In the genomic region with DNA sequence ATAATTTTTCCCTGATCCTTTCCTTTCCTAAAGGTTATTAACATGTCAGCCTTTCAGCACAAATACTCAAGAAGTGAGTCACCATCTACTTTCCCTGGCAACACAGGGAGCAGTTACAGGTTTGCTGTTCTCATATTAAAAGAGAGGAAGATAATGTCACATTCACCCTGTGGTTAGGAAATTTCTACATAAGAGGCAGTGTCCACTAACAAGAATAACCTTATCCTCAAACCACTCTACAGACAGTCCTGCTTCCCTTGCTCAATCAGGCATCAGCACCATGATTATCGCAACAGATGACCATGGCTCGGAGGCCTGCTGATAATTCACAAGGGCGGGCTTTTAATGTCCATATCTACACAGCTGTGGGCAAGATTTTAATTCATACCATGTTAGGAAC, we compare ENCODE assay signal across 17 cellular contexts. TPM values are rescaled to one million over a fixed set of nuclear protein-coding genes. Genes with fewer than 3 reads are reported as not detected.
A peak's percentile ranks its signal among the peaks of the same experiment; 100 is the strongest.
DNase-seq lines count a peak whose midpoint lies in the region; ATAC-seq, FAIRE-seq and TF ChIP-seq lines count a peak whose summit lies in the region.
"Had no signal": no experiment of that assay in that cellular context is flagged by ENCODE, and none has a peak within 500 bp of the region (broad histone marks: within the 10 kb centered on the region; RNA-seq: fewer than 3 reads in every experiment).

No MANE protein-coding gene starts in this region.

- intact Hi-C loops in Calu3 (cut with micrococcal nuclease; ENCODE audit: unreplicated experiment), result no loop called here

- no peaks in the 10 kb centered on the region for H3K9me3 Mint-ChIP-seq in chondrocyte (ENCODE audit: low read depth)
- peaks cover 4% of the 10 kb centered on the region for H3K9me3 Mint-ChIP-seq in Calu3 (ENCODE audit: low read depth, unreplicated experiment)
- H3K9me3 Mint-ChIP-seq: activated B cell treated with CpG ODN at 0.5 μM for 24 hours; central memory CD8-positive, alpha-beta T cell; H9 had no signal

- peak; percentile 4 for FAIRE-seq in HTR-8/SVneo (lab: Jason Lieb, UNC)

- CTCF ChIA-PET in Calu3 (lab: Charles Lee), result no interaction called here

- peak overlapping the region; percentile 10 for H3K27ac Mint-ChIP-seq in chondrocyte (ENCODE audit: unreplicated experiment)
- H3K27ac Mint-ChIP-seq in Calu3 (ENCODE audit: unreplicated experiment), result no peak overlapping the region
- H3K27ac Mint-ChIP-seq: activated B cell treated with CpG ODN at 0.5 μM for 24 hours, B cell, H9 had no signal

- no peak overlapping the region for H3K4me3 Mint-ChIP-seq in chondrocyte (ENCODE audit: unreplicated experiment)
- H3K4me3 Mint-ChIP-seq in Calu3 (ENCODE audit: low read depth, unreplicated experiment), result no peak overlapping the region
- H3K4me3 Mint-ChIP-seq: activated B cell treated with CpG ODN at 0.5 μM for 24 hours; B cell; central memory CD8-positive, alpha-beta T cell; H9 had no signal

- no peaks in the 10 kb centered on the region for H3K36me3 Mint-ChIP-seq in chondrocyte (ENCODE audit: low read depth)
- no peaks in the 10 kb centered on the region for H3K36me3 Mint-ChIP-seq in Calu3 (ENCODE audit: insufficient read depth, unreplicated experiment)

- DNase-seq in AG08395 (ENCODE audit: low spot score) (peak; percentile 45), HTR-8/SVneo (ENCODE audit: insufficient read length, low spot score) (peak; percentile 57), chondrocyte (ENCODE audit: low spot score) (no peak), kidney glomerular epithelial cell (lab: John Stamatoyannopoulos, UW) (peak; percentile 81), Calu3 (no peak)
- DNase-seq: activated B cell treated with CpG ODN at 0.5 μM for 24 hours, glutamatergic neuron, H9, midbrain, MM.1S, NCI-H446, SJCRH30 had no signal

- no peak for TF ChIP-seq CTCF in chondrocyte (IDR thresholded peaks at IDR 0.05)
- TF ChIP-seq CTCF in Calu3 (IDR thresholded peaks at IDR 0.05; ENCODE audit: unreplicated experiment), result no peak

- no peaks in the 10 kb centered on the region for H3K27me3 Mint-ChIP-seq in chondrocyte (ENCODE audit: low read depth)
- H3K27me3 Mint-ChIP-seq in Calu3 (ENCODE audit: unreplicated experiment), result peaks cover 18% of the 10 kb centered on the region
- H3K27me3 Mint-ChIP-seq: activated B cell treated with CpG ODN at 0.5 μM for 24 hours; central memory CD8-positive, alpha-beta T cell had no signal

- no TSS peak for BruUV-seq in Calu3 (replicated peaks; lab: Mats Ljungman, UMichigan)

- H3K4me1 Mint-ChIP-seq in chondrocyte (ENCODE audit: low read depth) (peaks cover 17% of the 10 kb centered on the region), Calu3 (ENCODE audit: low read depth, unreplicated experiment) (no peaks in the 10 kb centered on the region)
- H3K4me1 Mint-ChIP-seq: activated B cell treated with CpG ODN at 0.5 μM for 24 hours; B cell; central memory CD8-positive, alpha-beta T cell; H9 had no signal

- no peak for ATAC-seq in HG02981 (IDR thresholded peaks at IDR 0.05; ENCODE audit: unreplicated experiment)
- ATAC-seq in HG02763 (IDR thresholded peaks at IDR 0.05; ENCODE audit: unreplicated experiment), result no peak
- no peak for ATAC-seq in esophagus mucosa

RNA-seq across cellular contexts. Expression of a gene that starts 30.9 kb away (rescaled TPM):
- total RNA-seq in chondrocyte, result 12.8 to 28.7 TPM (median 14.8 TPM) in 3 replicates
- total RNA-seq in esophagus mucosa, result 1.6 TPM
- total RNA-seq in Calu3 (2022), result 0.14 and 0.17 TPM in 2 replicates
- total RNA-seq: activated B cell treated with CpG ODN at 0.5 μM for 24 hours, B cell had no signal

Comparison
In these comparisons a context has a peak if more than half of its experiments do, and no peak if none do; other contexts are left out.
1. DNase-seq: peak in AG08395 (single experiment), HTR-8/SVneo (single experiment) and kidney glomerular epithelial cell (single experiment); none in chondrocyte (single experiment) and Calu3 (single experiment).